In genomic region chr6:20447581-20448132, GRCh38 we compare ENCODE assay signal across 1 cellular context.
TF ChIP-seq lines count a peak whose summit lies in the region.

No MANE protein-coding gene starts in this region.

TF ChIP-seq in HepG2, 621 proteins besides CTCF, POLR2A, EP300 and RAD21:
- TF ChIP-seq ZMYM3 (CRISPR knock-in tag; IDR thresholded peaks at IDR 0.05) (peak; percentile 56; the same call in 1 of the 2 replicates), ZFY (CRISPR knock-in tag; IDR thresholded peaks at IDR 0.05) (no peak), NFE2 (CRISPR knock-in tag; IDR thresholded peaks at IDR 0.05) (no peak), ZNF768 (CRISPR knock-in tag; IDR thresholded peaks at IDR 0.05) (peak; percentile 86; the same call in 1 of the 2 replicates), ZNF572 (CRISPR knock-in tag; IDR thresholded peaks at IDR 0.05) (no peak), ZNF121 (CRISPR knock-in tag; IDR thresholded peaks at IDR 0.05) (no peak), SIX1 (CRISPR knock-in tag; IDR thresholded peaks at IDR 0.05; ENCODE audit: borderline replicate concordance) (no peak)
